1 cellular context compared by ENCODE assay signal in the genomic region with DNA sequence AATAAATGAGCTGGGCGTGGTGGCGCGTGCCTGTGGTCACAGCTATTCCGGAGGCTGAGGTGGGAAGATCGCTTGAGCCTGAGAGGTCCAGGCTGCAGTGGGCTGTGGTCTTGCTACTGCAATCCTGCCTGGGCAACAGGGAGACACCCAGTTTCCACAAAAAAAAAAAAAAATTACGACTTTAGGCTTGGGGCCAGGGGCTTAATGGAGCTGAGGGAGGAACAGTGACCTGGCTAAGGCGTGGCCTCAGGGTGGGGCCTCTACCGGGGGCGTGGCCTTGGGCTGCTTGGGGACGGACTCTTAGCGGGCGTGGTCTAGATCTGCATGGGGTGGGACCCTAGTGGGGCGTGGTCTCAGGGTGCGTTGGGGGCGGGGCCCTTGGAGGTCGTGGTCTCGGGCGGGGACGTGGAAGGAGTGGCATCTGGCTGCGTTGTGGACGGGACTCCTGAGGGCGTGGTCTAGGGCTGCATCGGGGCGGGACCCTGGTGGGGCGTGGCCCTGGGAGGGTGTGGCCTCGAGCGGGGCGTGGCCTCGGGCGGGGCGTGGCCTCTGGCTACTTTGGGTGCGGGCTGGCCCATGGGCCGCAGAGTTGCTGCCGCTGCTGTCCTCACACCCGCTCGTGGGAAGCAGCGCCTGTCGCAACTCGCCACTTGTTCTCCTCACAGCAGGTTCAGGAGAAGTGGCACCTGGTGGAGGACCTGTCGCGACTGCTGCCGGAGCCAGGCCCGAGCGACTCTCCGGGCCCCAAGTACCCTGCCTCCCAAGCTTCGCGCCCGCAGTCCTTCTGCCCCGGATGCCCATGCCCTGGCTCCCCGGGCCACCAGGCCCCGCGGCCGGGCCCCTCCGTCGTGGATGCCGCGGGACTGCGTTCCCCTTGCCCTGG.
TF ChIP-seq lines count a peak whose summit lies in the region.

No MANE protein-coding gene starts in this region.

TF ChIP-seq in K562, 482 proteins besides CTCF, POLR2A, EP300 and RAD21 (continues in another document):
- TF ChIP-seq, protein P1, sequence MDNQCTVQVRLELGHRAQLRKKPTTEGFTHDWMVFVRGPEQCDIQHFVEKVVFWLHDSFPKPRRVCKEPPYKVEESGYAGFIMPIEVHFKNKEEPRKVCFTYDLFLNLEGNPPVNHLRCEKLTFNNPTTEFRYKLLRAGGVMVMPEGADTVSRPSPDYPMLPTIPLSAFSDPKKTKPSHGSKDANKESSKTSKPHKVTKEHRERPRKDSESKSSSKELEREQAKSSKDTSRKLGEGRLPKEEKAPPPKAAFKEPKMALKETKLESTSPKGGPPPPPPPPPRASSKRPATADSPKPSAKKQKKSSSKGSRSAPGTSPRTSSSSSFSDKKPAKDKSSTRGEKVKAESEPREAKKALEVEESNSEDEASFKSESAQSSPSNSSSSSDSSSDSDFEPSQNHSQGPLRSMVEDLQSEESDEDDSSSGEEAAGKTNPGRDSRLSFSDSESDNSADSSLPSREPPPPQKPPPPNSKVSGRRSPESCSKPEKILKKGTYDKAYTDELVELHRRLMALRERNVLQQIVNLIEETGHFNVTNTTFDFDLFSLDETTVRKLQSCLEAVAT (IDR thresholded peaks at IDR 0.05): peak in 1 of 2 experiments; percentile 74; a peak in 2 of 4 replicates
- no peak for TF ChIP-seq ZNF561 (CRISPR knock-in tag; conservative IDR thresholded peaks at IDR 0.05)
- TF ChIP-seq GTF2F1 (IDR thresholded peaks at IDR 0.05; ENCODE audit: low read depth, low read length): no peak
- TF ChIP-seq, protein P2, sequence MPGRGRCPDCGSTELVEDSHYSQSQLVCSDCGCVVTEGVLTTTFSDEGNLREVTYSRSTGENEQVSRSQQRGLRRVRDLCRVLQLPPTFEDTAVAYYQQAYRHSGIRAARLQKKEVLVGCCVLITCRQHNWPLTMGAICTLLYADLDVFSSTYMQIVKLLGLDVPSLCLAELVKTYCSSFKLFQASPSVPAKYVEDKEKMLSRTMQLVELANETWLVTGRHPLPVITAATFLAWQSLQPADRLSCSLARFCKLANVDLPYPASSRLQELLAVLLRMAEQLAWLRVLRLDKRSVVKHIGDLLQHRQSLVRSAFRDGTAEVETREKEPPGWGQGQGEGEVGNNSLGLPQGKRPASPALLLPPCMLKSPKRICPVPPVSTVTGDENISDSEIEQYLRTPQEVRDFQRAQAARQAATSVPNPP (IDR thresholded peaks at IDR 0.05; ENCODE audit: borderline replicate concordance, insufficient read depth, insufficient read length): no peak
- TF ChIP-seq THAP7 (CRISPR knock-in tag; IDR thresholded peaks at IDR 0.05): no peak
- TF ChIP-seq, protein P3, sequence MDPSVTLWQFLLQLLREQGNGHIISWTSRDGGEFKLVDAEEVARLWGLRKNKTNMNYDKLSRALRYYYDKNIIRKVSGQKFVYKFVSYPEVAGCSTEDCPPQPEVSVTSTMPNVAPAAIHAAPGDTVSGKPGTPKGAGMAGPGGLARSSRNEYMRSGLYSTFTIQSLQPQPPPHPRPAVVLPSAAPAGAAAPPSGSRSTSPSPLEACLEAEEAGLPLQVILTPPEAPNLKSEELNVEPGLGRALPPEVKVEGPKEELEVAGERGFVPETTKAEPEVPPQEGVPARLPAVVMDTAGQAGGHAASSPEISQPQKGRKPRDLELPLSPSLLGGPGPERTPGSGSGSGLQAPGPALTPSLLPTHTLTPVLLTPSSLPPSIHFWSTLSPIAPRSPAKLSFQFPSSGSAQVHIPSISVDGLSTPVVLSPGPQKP (CRISPR knock-in tag; IDR thresholded peaks at IDR 0.05): no peak
- TF ChIP-seq NR4A1 (CRISPR knock-in tag; IDR thresholded peaks at IDR 0.05): 0 out of 2 replicates have a peak, but pooled peaks have one; percentile 50
- TF ChIP-seq NR4A1 (tag; IDR thresholded peaks at IDR 0.05): no peak
- TF ChIP-seq ZNF407 (IDR thresholded peaks at IDR 0.05; ENCODE audit: low read depth): no peak
- TF ChIP-seq NUFIP1 (IDR thresholded peaks at IDR 0.05; ENCODE audit: partially characterized antibody): no peak
- TF ChIP-seq RREB1 (CRISPR knock-in tag; IDR thresholded peaks at IDR 0.05): 0 out of 2 replicates have a peak, but pooled peaks have one; percentile 41
- TF ChIP-seq ZNF75A (CRISPR knock-in tag; IDR thresholded peaks at IDR 0.05): no peak
- no peak for TF ChIP-seq IFI16 (CRISPR knock-in tag; IDR thresholded peaks at IDR 0.05)
- TF ChIP-seq MBD1 (CRISPR knock-in tag; IDR thresholded peaks at IDR 0.05): no peak
- TF ChIP-seq ZNF174 (CRISPR knock-in tag; IDR thresholded peaks at IDR 0.05): no peak
- TF ChIP-seq NONO (IDR thresholded peaks at IDR 0.05; ENCODE audit: low read depth in 2 of 2, low read length in 1 of 2): no peak
- no peak for TF ChIP-seq ZNF79 (CRISPR knock-in tag; IDR thresholded peaks at IDR 0.05; ENCODE audit: low read depth)
- no peak for TF ChIP-seq MCM5 (IDR thresholded peaks at IDR 0.05; ENCODE audit: low read depth)
- TF ChIP-seq HNRNPLL (IDR thresholded peaks at IDR 0.05; ENCODE audit: low read depth, low read length, poor library complexity, severe bottlenecking): peak; percentile 24
- no peak for TF ChIP-seq RBM34 (IDR thresholded peaks at IDR 0.05; ENCODE audit: borderline replicate concordance, insufficient read depth, low read length)
- TF ChIP-seq, protein P4, sequence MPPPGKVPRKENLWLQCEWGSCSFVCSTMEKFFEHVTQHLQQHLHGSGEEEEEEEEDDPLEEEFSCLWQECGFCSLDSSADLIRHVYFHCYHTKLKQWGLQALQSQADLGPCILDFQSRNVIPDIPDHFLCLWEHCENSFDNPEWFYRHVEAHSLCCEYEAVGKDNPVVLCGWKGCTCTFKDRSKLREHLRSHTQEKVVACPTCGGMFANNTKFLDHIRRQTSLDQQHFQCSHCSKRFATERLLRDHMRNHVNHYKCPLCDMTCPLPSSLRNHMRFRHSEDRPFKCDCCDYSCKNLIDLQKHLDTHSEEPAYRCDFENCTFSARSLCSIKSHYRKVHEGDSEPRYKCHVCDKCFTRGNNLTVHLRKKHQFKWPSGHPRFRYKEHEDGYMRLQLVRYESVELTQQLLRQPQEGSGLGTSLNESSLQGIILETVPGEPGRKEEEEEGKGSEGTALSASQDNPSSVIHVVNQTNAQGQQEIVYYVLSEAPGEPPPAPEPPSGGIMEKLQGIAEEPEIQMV (tag; conservative IDR thresholded peaks at IDR 0.05; ENCODE audit: low read depth): no peak
- TF ChIP-seq RBFOX2 (IDR thresholded peaks at IDR 0.05; ENCODE audit: low read depth, low read length): peak; percentile 89
- no peak for TF ChIP-seq ZNF584 (CRISPR knock-in tag; IDR thresholded peaks at IDR 0.05; ENCODE audit: low read depth)
